ENCODE assay signal across 1 cellular context in the genomic region with DNA sequence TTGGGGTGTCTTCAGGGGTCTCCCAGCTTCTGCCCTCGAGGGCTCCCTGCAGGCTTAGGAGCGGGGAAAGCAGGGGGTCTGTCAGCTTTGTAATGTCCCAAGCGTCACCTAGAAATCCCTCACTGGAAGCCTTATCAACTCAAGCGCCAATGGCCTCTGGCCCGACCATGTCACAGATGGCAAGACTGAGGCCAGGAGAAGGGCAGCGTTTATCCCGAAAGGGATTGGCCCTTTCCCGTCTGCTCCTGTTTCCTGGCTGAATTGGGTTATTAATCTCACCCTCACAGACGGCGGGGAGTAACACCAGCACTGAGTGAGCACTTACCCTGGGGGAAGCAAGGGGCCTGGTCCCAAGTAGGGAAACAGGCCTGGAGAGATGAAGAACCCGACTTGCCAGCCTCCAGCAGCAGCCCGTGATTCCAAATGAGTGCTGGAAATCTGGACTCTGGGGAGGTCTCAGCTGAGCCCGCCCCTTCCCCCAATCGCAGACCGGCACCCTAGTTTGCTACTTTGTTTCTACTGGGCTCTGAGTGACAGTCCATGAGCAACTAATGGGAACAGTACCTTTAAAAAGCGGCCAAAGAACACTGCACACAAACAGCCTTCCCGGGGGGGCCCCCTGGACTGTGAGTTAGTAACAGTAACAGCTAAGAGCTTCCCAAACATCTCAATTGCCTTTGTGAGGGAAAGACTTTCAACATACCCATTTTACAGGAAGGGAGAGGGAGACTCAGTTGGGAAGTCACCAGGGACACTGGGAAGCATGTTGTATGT.
A peak's percentile ranks its signal among the peaks of the same experiment; 100 is the strongest.
TF ChIP-seq lines count a peak whose summit lies in the region.

No MANE protein-coding gene starts in this region.

TF ChIP-seq in WTC11, 78 proteins besides CTCF, POLR2A, EP300 and RAD21 (continued from another document):
- TF ChIP-seq, protein P1, sequence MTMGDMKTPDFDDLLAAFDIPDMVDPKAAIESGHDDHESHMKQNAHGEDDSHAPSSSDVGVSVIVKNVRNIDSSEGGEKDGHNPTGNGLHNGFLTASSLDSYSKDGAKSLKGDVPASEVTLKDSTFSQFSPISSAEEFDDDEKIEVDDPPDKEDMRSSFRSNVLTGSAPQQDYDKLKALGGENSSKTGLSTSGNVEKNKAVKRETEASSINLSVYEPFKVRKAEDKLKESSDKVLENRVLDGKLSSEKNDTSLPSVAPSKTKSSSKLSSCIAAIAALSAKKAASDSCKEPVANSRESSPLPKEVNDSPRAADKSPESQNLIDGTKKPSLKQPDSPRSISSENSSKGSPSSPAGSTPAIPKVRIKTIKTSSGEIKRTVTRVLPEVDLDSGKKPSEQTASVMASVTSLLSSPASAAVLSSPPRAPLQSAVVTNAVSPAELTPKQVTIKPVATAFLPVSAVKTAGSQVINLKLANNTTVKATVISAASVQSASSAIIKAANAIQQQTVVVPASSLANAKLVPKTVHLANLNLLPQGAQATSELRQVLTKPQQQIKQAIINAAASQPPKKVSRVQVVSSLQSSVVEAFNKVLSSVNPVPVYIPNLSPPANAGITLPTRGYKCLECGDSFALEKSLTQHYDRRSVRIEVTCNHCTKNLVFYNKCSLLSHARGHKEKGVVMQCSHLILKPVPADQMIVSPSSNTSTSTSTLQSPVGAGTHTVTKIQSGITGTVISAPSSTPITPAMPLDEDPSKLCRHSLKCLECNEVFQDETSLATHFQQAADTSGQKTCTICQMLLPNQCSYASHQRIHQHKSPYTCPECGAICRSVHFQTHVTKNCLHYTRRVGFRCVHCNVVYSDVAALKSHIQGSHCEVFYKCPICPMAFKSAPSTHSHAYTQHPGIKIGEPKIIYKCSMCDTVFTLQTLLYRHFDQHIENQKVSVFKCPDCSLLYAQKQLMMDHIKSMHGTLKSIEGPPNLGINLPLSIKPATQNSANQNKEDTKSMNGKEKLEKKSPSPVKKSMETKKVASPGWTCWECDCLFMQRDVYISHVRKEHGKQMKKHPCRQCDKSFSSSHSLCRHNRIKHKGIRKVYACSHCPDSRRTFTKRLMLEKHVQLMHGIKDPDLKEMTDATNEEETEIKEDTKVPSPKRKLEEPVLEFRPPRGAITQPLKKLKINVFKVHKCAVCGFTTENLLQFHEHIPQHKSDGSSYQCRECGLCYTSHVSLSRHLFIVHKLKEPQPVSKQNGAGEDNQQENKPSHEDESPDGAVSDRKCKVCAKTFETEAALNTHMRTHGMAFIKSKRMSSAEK (CRISPR knock-in tag; IDR thresholded peaks at IDR 0.05; ENCODE audit: borderline replicate concordance) = no peak
- TF ChIP-seq, protein P2, sequence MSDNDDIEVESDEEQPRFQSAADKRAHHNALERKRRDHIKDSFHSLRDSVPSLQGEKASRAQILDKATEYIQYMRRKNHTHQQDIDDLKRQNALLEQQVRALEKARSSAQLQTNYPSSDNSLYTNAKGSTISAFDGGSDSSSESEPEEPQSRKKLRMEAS (CRISPR knock-in tag; IDR thresholded peaks at IDR 0.05) = 0 out of 2 replicates have a peak, but pooled peaks have one; percentile 42
- TF ChIP-seq, protein P3, sequence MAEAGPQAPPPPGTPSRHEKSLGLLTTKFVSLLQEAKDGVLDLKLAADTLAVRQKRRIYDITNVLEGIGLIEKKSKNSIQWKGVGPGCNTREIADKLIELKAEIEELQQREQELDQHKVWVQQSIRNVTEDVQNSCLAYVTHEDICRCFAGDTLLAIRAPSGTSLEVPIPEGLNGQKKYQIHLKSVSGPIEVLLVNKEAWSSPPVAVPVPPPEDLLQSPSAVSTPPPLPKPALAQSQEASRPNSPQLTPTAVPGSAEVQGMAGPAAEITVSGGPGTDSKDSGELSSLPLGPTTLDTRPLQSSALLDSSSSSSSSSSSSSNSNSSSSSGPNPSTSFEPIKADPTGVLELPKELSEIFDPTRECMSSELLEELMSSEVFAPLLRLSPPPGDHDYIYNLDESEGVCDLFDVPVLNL (CRISPR knock-in tag; IDR thresholded peaks at IDR 0.05; ENCODE audit: borderline replicate concordance, low read depth) = no peak
- TF ChIP-seq ZNF416 (CRISPR knock-in tag; IDR thresholded peaks at IDR 0.05) = no peak
- TF ChIP-seq ZNF121 (CRISPR knock-in tag; IDR thresholded peaks at IDR 0.05) = peak; percentile 20; the same call in 1 of the 2 replicates
- peak; percentile 50; the same call in 1 of the 2 replicates for TF ChIP-seq GTF2I (CRISPR knock-in tag; conservative IDR thresholded peaks at IDR 0.05)
- no peak for TF ChIP-seq CREB1 (CRISPR knock-in tag; IDR thresholded peaks at IDR 0.05)
- TF ChIP-seq, protein P4, sequence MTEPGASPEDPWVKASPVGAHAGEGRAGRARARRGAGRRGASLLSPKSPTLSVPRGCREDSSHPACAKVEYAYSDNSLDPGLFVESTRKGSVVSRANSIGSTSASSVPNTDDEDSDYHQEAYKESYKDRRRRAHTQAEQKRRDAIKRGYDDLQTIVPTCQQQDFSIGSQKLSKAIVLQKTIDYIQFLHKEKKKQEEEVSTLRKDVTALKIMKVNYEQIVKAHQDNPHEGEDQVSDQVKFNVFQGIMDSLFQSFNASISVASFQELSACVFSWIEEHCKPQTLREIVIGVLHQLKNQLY (CRISPR knock-in tag; IDR thresholded peaks at IDR 0.05) = no peak
